In genomic region chr12:40178701-40179100, GRCh38 we compare ENCODE assay signal across 34 cellular contexts. TPM values are rescaled to one million over a fixed set of nuclear protein-coding genes. Genes with fewer than 3 reads are reported as not detected.
"Had no signal": no experiment of that assay in that cellular context is flagged by ENCODE, and none has a peak within 500 bp of the region (broad histone marks: within the 10 kb centered on the region; RNA-seq: fewer than 3 reads in every experiment).

No MANE protein-coding gene starts in this region.

- H3K9me3 Mint-ChIP-seq: activated naive CD4-positive, alpha-beta T cell treated with anti-CD3 and anti-CD28 coated beads for 36 hours; activated naive CD4-positive, alpha-beta T cell treated with anti-CD3 and anti-CD28 coated beads, Interleukin-2, amount 10 ng/mL, durations not matched to agents 7 days and 5 days; activated naive CD4-positive, alpha-beta T cell treated with anti-CD3 and anti-CD28 coated beads, Interleukin-2, amount 50 U/mL, for 24 hours; activated naive CD8-positive, alpha-beta T cell treated with anti-CD3 and anti-CD28 coated beads for 36 hours; activated naive CD8-positive, alpha-beta T cell treated with anti-CD3 and anti-CD28 coated beads, Interleukin-2, amount 50 U/mL, for 24 hours; activated T-cell treated with anti-CD3 and anti-CD28 coated beads, Interleukin-2, amount 50 U/mL, for 24 hours; activated T-cell treated with anti-CD3 and anti-CD28 coated beads, Interleukin-2, amount 50 U/mL, for 4 hours; activated T-helper 17 cell treated with anti-CD3 and anti-CD28 coated beads, Interleukin-2, amount 50 U/mL, for 72 hours; central memory CD8-positive, alpha-beta T cell had no signal

- H3K4me1 Mint-ChIP-seq: brain had no signal

- H3K27ac Mint-ChIP-seq: activated naive CD4-positive, alpha-beta T cell treated with anti-CD3 and anti-CD28 coated beads for 36 hours; activated naive CD4-positive, alpha-beta T cell treated with anti-CD3 and anti-CD28 coated beads, Interleukin-2, amount 10 ng/mL, durations not matched to agents 7 days and 5 days; activated naive CD4-positive, alpha-beta T cell treated with anti-CD3 and anti-CD28 coated beads, Interleukin-2, amount 50 U/mL, for 24 hours; activated naive CD4-positive, alpha-beta T cell treated with anti-CD3 and anti-CD28 coated beads, Interleukin-2, amount 50 U/mL, for 72 hours; activated naive CD8-positive, alpha-beta T cell; activated naive CD8-positive, alpha-beta T cell treated with anti-CD3 and anti-CD28 coated beads for 36 hours; activated naive CD8-positive, alpha-beta T cell treated with anti-CD3 and anti-CD28 coated beads, Interleukin-2, amount 10 ng/mL, durations not matched to agents 7 days and 5 days; activated naive CD8-positive, alpha-beta T cell treated with anti-CD3 and anti-CD28 coated beads, Interleukin-2, amount 50 U/mL, for 24 hours; activated T-cell treated with anti-CD3 and anti-CD28 coated beads, Interleukin-2, amount 50 U/mL, for 24 hours; activated T-cell treated with anti-CD3 and anti-CD28 coated beads, Interleukin-2, amount 50 U/mL, for 72 hours; activated T-helper 1 cell treated with anti-CD3 and anti-CD28 coated beads, Interleukin-12 subunit alpha, Interleukin-12 subunit beta, Interleukin-2, Interleukin-4 antibody, amounts not matched to agents 30 ng/mL and 10 ng/mL and 1 ng/mL, durations not matched to agents 14 hours and 24 hours and 36 hours; activated T-helper 17 cell treated with anti-CD3 and anti-CD28 coated beads, Interleukin-2, amount 50 U/mL, for 72 hours; activated T-helper 2 cell treated with anti-CD3 and anti-CD28 coated beads, Interferon-gamma antibody, Interleukin-2, Interleukin-4, amounts not matched to agents 10 μg/mL and 5 μg/mL and 100 μg/mL, durations not matched to agents 14 hours and 24 hours and 36 hours; brain had no signal

- ATAC-seq: activated naive CD4-positive, alpha-beta T cell treated with anti-CD3 and anti-CD28 coated beads, Interleukin-2, amount 50 U/mL, for 72 hours; activated naive CD8-positive, alpha-beta T cell treated with anti-CD3 and anti-CD28 coated beads, Interleukin-2, amount 50 U/mL, for 24 hours; activated T-cell treated with anti-CD3 and anti-CD28 coated beads, Interleukin-2, amount 50 U/mL, for 4 hours; activated T-cell treated with anti-CD3 and anti-CD28 coated beads, Interleukin-2, amount 50 U/mL, for 72 hours; activated T-helper 17 cell treated with anti-CD3 and anti-CD28 coated beads, Interleukin-2, amount 50 U/mL, for 72 hours; body of pancreas had no signal

- H3K36me3 Mint-ChIP-seq: activated naive CD4-positive, alpha-beta T cell treated with anti-CD3 and anti-CD28 coated beads, Interleukin-2, amount 10 ng/mL, durations not matched to agents 7 days and 5 days; activated naive CD4-positive, alpha-beta T cell treated with anti-CD3 and anti-CD28 coated beads, Interleukin-2, amount 50 U/mL, for 24 hours; activated naive CD4-positive, alpha-beta T cell treated with anti-CD3 and anti-CD28 coated beads, Interleukin-2, amount 50 U/mL, for 72 hours; activated naive CD8-positive, alpha-beta T cell; activated naive CD8-positive, alpha-beta T cell treated with anti-CD3 and anti-CD28 coated beads for 36 hours; activated naive CD8-positive, alpha-beta T cell treated with anti-CD3 and anti-CD28 coated beads, Interleukin-2, amount 10 ng/mL, durations not matched to agents 7 days and 5 days; brain had no signal

- H3K27me3 Mint-ChIP-seq: activated naive CD4-positive, alpha-beta T cell treated with anti-CD3 and anti-CD28 coated beads, Interleukin-2, amount 10 ng/mL, durations not matched to agents 7 days and 5 days; activated naive CD4-positive, alpha-beta T cell treated with anti-CD3 and anti-CD28 coated beads, Interleukin-2, amount 50 U/mL, for 24 hours; activated naive CD8-positive, alpha-beta T cell; activated T-helper 17 cell treated with anti-CD3 and anti-CD28 coated beads, Interleukin-2, amount 50 U/mL, for 72 hours; central memory CD8-positive, alpha-beta T cell had no signal

- DNase-seq: activated effector memory CD4-positive, alpha-beta T cell treated with anti-CD3 and anti-CD28 coated beads, Interleukin-2, amount 50 U/mL, for 16 hours; activated effector memory CD4-positive, alpha-beta T cell treated with Interleukin-2 at 50 U/mL for 16 hours; activated gamma-delta T cell; activated gamma-delta T cell treated with Interleukin-2 at 50 U/mL for 16 hours; activated naive CD4-positive, alpha-beta T cell; activated naive CD4-positive, alpha-beta T cell treated with anti-CD3 and anti-CD28 coated beads for 36 hours; activated naive CD4-positive, alpha-beta T cell treated with anti-CD3 and anti-CD28 coated beads, Interleukin-2, amount 10 ng/mL, durations not matched to agents 7 days and 5 days; activated naive CD4-positive, alpha-beta T cell treated with anti-CD3 and anti-CD28 coated beads, Interleukin-2, amount 50 U/mL, for 16 hours; activated naive CD4-positive, alpha-beta T cell treated with Interleukin-2 at 50 U/mL for 16 hours; activated naive CD8-positive, alpha-beta T cell treated with anti-CD3 and anti-CD28 coated beads for 36 hours; activated naive CD8-positive, alpha-beta T cell treated with anti-CD3 and anti-CD28 coated beads, Interleukin-2, amount 10 ng/mL, durations not matched to agents 7 days and 5 days; activated naive CD8-positive, alpha-beta T cell treated with anti-CD3 and anti-CD28 coated beads, Interleukin-2, amount 50 U/mL, for 24 hours; activated T-cell treated with anti-CD3 and anti-CD28 coated beads, Interleukin-2, amount 50 U/mL, for 24 hours; activated T-cell treated with anti-CD3 and anti-CD28 coated beads, Interleukin-2, amount 50 U/mL, for 4 hours; activated T-cell treated with anti-CD3 and anti-CD28 coated beads, Interleukin-2, amount 50 U/mL, for 48 hours; activated T-cell treated with anti-CD3 and anti-CD28 coated beads, Interleukin-2, amount 50 U/mL, for 72 hours; adrenal gland; amniotic stem cell; amygdala; anterior cingulate cortex; aorta; body of pancreas; brain microvascular endothelial cell; caudate nucleus; central memory CD4-positive, alpha-beta T cell; cerebellar nuclear complex had no signal

- H3K4me3 Mint-ChIP-seq: activated naive CD4-positive, alpha-beta T cell treated with anti-CD3 and anti-CD28 coated beads for 36 hours; activated naive CD4-positive, alpha-beta T cell treated with anti-CD3 and anti-CD28 coated beads, Interleukin-2, amount 10 ng/mL, durations not matched to agents 7 days and 5 days; activated naive CD4-positive, alpha-beta T cell treated with anti-CD3 and anti-CD28 coated beads, Interleukin-2, amount 50 U/mL, for 24 hours; activated naive CD8-positive, alpha-beta T cell; activated naive CD8-positive, alpha-beta T cell treated with anti-CD3 and anti-CD28 coated beads for 36 hours; activated naive CD8-positive, alpha-beta T cell treated with anti-CD3 and anti-CD28 coated beads, Interleukin-2, amount 10 ng/mL, durations not matched to agents 7 days and 5 days; activated naive CD8-positive, alpha-beta T cell treated with anti-CD3 and anti-CD28 coated beads, Interleukin-2, amount 50 U/mL, for 24 hours; activated T-cell treated with anti-CD3 and anti-CD28 coated beads, Interleukin-2, amount 50 U/mL, for 24 hours; activated T-cell treated with anti-CD3 and anti-CD28 coated beads, Interleukin-2, amount 50 U/mL, for 4 hours; activated T-cell treated with anti-CD3 and anti-CD28 coated beads, Interleukin-2, amount 50 U/mL, for 72 hours; activated T-helper 1 cell treated with anti-CD3 and anti-CD28 coated beads, Interleukin-12 subunit alpha, Interleukin-12 subunit beta, Interleukin-2, Interleukin-4 antibody, amounts not matched to agents 30 ng/mL and 10 ng/mL and 1 ng/mL, durations not matched to agents 14 hours and 24 hours and 36 hours; activated T-helper 17 cell treated with anti-CD3 and anti-CD28 coated beads, Interleukin-2, amount 50 U/mL, for 72 hours; brain; central memory CD8-positive, alpha-beta T cell had no signal

RNA-seq across cellular contexts. Expression of gene LRRK2, which starts 46.1 kb away (rescaled TPM):
- total RNA-seq: activated naive CD4-positive, alpha-beta T cell treated with anti-CD3 and anti-CD28 coated beads for 36 hours; activated naive CD4-positive, alpha-beta T cell treated with anti-CD3 and anti-CD28 coated beads, Interleukin-2, amount 50 U/mL, for 72 hours; activated T-cell treated with anti-CD3 and anti-CD28 coated beads, Interleukin-2, amount 50 U/mL, for 72 hours; activated T-helper 1 cell treated with anti-CD3 and anti-CD28 coated beads, Interleukin-12 subunit alpha, Interleukin-12 subunit beta, Interleukin-2, Interleukin-4 antibody, amounts not matched to agents 30 ng/mL and 10 ng/mL and 1 ng/mL, durations not matched to agents 14 hours and 24 hours and 36 hours; activated T-helper 2 cell treated with anti-CD3 and anti-CD28 coated beads, Interferon-gamma antibody, Interleukin-2, Interleukin-4, amounts not matched to agents 10 μg/mL and 5 μg/mL and 100 μg/mL, durations not matched to agents 14 hours and 24 hours and 36 hours had no signal
